ENCODE assay signal across 5 cellular contexts in the genomic region with DNA sequence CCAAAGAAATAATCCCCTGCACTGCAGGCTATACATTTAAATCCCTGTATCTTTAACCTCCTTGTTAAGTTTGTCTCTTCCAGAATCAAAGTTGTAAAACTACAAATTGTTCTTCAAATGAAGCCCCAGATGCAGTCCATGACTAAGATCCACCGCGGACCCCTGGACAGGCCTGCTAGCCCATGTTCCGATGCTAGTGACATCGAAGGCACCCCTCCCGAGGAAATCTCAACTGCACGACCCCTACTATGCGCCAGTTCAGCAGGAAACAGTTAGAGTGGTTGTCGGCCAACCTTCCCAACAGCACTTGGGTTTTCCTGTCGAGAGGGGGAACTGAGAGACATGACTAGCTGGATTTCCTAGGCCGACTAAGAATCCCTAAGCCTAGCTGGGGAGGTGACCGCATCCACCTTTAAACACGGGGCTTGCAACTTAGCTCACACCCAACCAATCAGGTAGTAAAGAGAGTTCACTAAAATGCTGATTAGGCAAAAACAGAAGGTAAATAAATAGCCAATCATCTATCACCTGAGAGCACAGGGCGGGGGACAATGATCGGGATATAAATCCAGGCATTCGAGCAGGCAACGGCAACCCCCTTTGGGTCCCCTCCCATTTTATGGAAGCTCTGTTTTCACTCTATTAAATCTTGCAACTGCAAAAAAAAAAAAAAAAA.
TF ChIP-seq lines count a peak whose summit lies in the region.

No MANE protein-coding gene starts in this region.

TF ChIP-seq in A549, 52 proteins besides CTCF, POLR2A, EP300 and RAD21:
- peak; percentile 95 for TF ChIP-seq MAFK (IDR thresholded peaks at IDR 0.05; ENCODE audit: partially characterized antibody)

TF ChIP-seq in IMR-90, 13 proteins besides CTCF, POLR2A, EP300 and RAD21:
- peak; percentile 93 for TF ChIP-seq MAFK (IDR thresholded peaks at IDR 0.05; ENCODE audit: low read depth, low read length)

TF ChIP-seq in K562, 482 proteins besides CTCF, POLR2A, EP300 and RAD21:
- peak; percentile 75 for TF ChIP-seq C11orf30 (IDR thresholded peaks at IDR 0.05; ENCODE audit: low read depth)
- TF ChIP-seq MAFG (tag; conservative IDR thresholded peaks at IDR 0.05) = peak; percentile 83
- peak; percentile 89 for TF ChIP-seq MAFF (IDR thresholded peaks at IDR 0.05; ENCODE audit: low read length)
- peak; percentile 89 for TF ChIP-seq MAFK (IDR thresholded peaks at IDR 0.05; ENCODE audit: low read length)
- peak; percentile 86 for TF ChIP-seq ZNF316 (IDR thresholded peaks at IDR 0.05)
TF ChIP-seq in K562: peak in this region for 5; not testable (repeated sequence) for 477.

TF ChIP-seq in H1, 55 proteins besides CTCF, POLR2A, EP300 and RAD21:
- peak; percentile 83 for TF ChIP-seq MAFK (IDR thresholded peaks at IDR 0.05; ENCODE audit: low read depth, low read length)

TF ChIP-seq in HepG2, 621 proteins besides CTCF, POLR2A, EP300 and RAD21:
- TF ChIP-seq ZFX (CRISPR knock-in tag; IDR thresholded peaks at IDR 0.05; ENCODE audit: low read depth) = 0 out of 2 replicates have a peak, but pooled peaks have one; percentile 6
- TF ChIP-seq MAFF (IDR thresholded peaks at IDR 0.05; ENCODE audit: low read depth, low read length) = peak; percentile 94
- TF ChIP-seq MAFK (conservative IDR thresholded peaks at IDR 0.05 in 1 of 2, IDR thresholded peaks at IDR 0.05 in 1 of 2; ENCODE audit: low read length in 2 of 2) = peak; percentile 91 to 94
- peak; percentile 79 for TF ChIP-seq ZKSCAN1 (IDR thresholded peaks at IDR 0.05; ENCODE audit: low read length)
